8 cellular contexts compared by ENCODE assay signal in genomic region chr16:29994613-29995329, GRCh38. TPM values are rescaled to one million over a fixed set of nuclear protein-coding genes. Genes with fewer than 3 reads are reported as not detected.
DNase-seq lines count a peak whose midpoint lies in the region; ATAC-seq and TF ChIP-seq lines count a peak whose summit lies in the region.

No MANE protein-coding gene starts in this region.

- TF ChIP-seq CTCF in foreskin keratinocyte (conservative IDR thresholded peaks at IDR 0.05), result no peak
- TF ChIP-seq CTCF in ovary (IDR thresholded peaks at IDR 0.05), result no peak

- no peaks in the 10 kb centered on the region for H3K27me3 ChIP-seq in BLaER1
- no peaks in the 10 kb centered on the region for H3K27me3 ChIP-seq in foreskin keratinocyte
- no peaks in the 10 kb centered on the region for H3K27me3 ChIP-seq in ovary

- TF ChIP-seq POLR2A in ovary (IDR thresholded peaks at IDR 0.05), result no peak

- 7 to 12% (median 8%) methylated on average over 19 to 24 of the region's 24 CpGs for WGBS in ovary, 3 donors

- H3K4me1 ChIP-seq in BLaER1 (peaks cover 55% of the 10 kb centered on the region), foreskin keratinocyte (peaks cover 7% of the 10 kb centered on the region), ovary (ENCODE audit: insufficient read depth) (peaks cover 3% of the 10 kb centered on the region)

- H3K9me3 ChIP-seq in BLaER1 (no peaks in the 10 kb centered on the region), ovary (no peaks in the 10 kb centered on the region)

- peak overlapping the region; percentile 98 for H3K9ac ChIP-seq in BLaER1

- peak overlapping the region; percentile 91 for H3K4me2 ChIP-seq in BLaER1

- H3K36me3 ChIP-seq in BLaER1 (peaks cover 53% of the 10 kb centered on the region), ovary (no peaks in the 10 kb centered on the region)

- intact Hi-C loops in ovary (cut with DNase I), result no loop called here

- H3K27ac ChIP-seq in BLaER1, result peak overlapping the region; percentile 99
- peak overlapping the region; percentile 6 for H3K27ac ChIP-seq in foreskin keratinocyte
- peak overlapping the region; percentile 2 to 99 for H3K27ac ChIP-seq in ovary

- H3K4me3 ChIP-seq in BLaER1 (peak overlapping the region; percentile 80), ovary (peak overlapping the region; percentile 51)

- TF ChIP-seq EP300 in ovary (IDR thresholded peaks at IDR 0.05), result no peak

- peak; percentile 39 for ATAC-seq in GM19397 (IDR thresholded peaks at IDR 0.05; ENCODE audit: unreplicated experiment)
- peak; percentile 77 for ATAC-seq in foreskin keratinocyte
- no peak for ATAC-seq in HG03457 (IDR thresholded peaks at IDR 0.05; ENCODE audit: unreplicated experiment)

- H4K20me1 ChIP-seq in BLaER1, result peaks cover 8% of the 10 kb centered on the region

- peak in 54 of 76 experiments; percentile 12 to 74 (median 57) for DNase-seq in HUDEP-2 (lab: John Stamatoyannopoulos, UW; ENCODE audit: unreplicated experiment in 76 of 76)
- peak; percentile 73 for DNase-seq in activated T-cell treated with anti-CD3 and anti-CD28 coated beads for 48 hours (ENCODE audit: low read depth)
- DNase-seq in foreskin keratinocyte, result peak; percentile 78 to 93
- DNase-seq in ovary, result peak in 4 of 5 donors; percentile 47 to 74 (median 60)
- peak; percentile 79 for DNase-seq in ureter (ENCODE audit: low spot score)

RNA-seq across cellular contexts. Expression of gene HIRIP3, which starts 0.6 kb away (rescaled TPM):
- total RNA-seq in foreskin keratinocyte (11.9 and 13.3 TPM in 2 replicates), ovary (10 to 100 TPM; 11.8 to 22.7 (median 17.1) TPM), ureter (11.2 TPM)
- polyA plus RNA-seq in foreskin keratinocyte (17.9 and 18.0 TPM in 2 replicates), ovary (10 to 100 TPM; 15.8 to 19.0 TPM)

RNA-seq across cellular contexts. Expression of gene INO80E, which starts 1.3 kb away (rescaled TPM):
- total RNA-seq in foreskin keratinocyte, result 71.4 and 72.3 TPM in 2 replicates
- polyA plus RNA-seq in foreskin keratinocyte, result 88.2 and 90.5 TPM in 2 replicates
- 10 to 100 TPM; 23.8 to 71.1 (median 55.5) TPM for total RNA-seq in ovary
- polyA plus RNA-seq in ovary, result 10 to 100 TPM; 38.8 to 81.6 TPM
- total RNA-seq in ureter, result 88.5 TPM

RNA-seq across cellular contexts. Expression of gene DOC2A, which starts 16.1 kb away (rescaled TPM):
- total RNA-seq in foreskin keratinocyte (0.27 and 0.56 TPM in 2 replicates), ovary (1 to 10 TPM; 1.4 to 7.2 (median 4.7) TPM), ureter (3.1 TPM)
- polyA plus RNA-seq in foreskin keratinocyte (0.32 and 0.66 TPM in 2 replicates), ovary (1 to 10 TPM; 1.5 to 3.2 TPM)

RNA-seq across cellular contexts. Expression of gene TAOK2, which starts 21.1 kb away (rescaled TPM):
- total RNA-seq in foreskin keratinocyte (26.5 and 27.5 TPM in 2 replicates), ovary (10 to 100 TPM; 24.8 to 54.0 (median 43.9) TPM), ureter (45.1 TPM)
- polyA plus RNA-seq in foreskin keratinocyte (13.8 and 14.3 TPM in 2 replicates), ovary (10 to 100 TPM; 19.4 to 33.2 TPM)

RNA-seq across cellular contexts. Expression of gene C16orf92, which starts 28.2 kb away (rescaled TPM):
- total RNA-seq in foreskin keratinocyte (not detected in 2 replicates), ovary (not detected), ureter (not detected)
- polyA plus RNA-seq in foreskin keratinocyte (not detected in 2 replicates), ovary (not detected)

Comparison
In these comparisons a context has a peak if more than half of its experiments do, and no peak if none do; other contexts are left out.
1. H3K27ac ChIP-seq: peak in every context shown above with its lines; median percentile 99 in BLaER1; 50 in ovary; 6 in foreskin keratinocyte.